Comparison of ENCODE assay signal across 7 cellular contexts in genomic region chr14:69460093-69460701, GRCh38. TPM values are rescaled to one million over a fixed set of nuclear protein-coding genes. Genes with fewer than 3 reads are reported as not detected.
DNase-seq lines count a peak whose midpoint lies in the region; ATAC-seq, FAIRE-seq and TF ChIP-seq lines count a peak whose summit lies in the region.

No MANE protein-coding gene starts in this region.

- H3K27ac ChIP-seq in adrenal gland (no peak overlapping the region), heart right ventricle (no peak overlapping the region)

- peak; percentile 92 for FAIRE-seq in GM12892 (lab: Jason Lieb, UNC)

- H3K4me1 ChIP-seq in adrenal gland (replicated peaks in 1 of 2): peaks cover 0 to 3% of the 10 kb centered on the region in 2 donors
- H3K4me1 ChIP-seq in heart right ventricle: peaks cover 0 to 8% (median 0%) of the 10 kb centered on the region in 9 donors

- TF ChIP-seq CTCF in adrenal gland (IDR thresholded peaks at IDR 0.05): peak; percentile 58 to 96 (median 93)
- TF ChIP-seq CTCF in heart right ventricle (IDR thresholded peaks at IDR 0.05): peak in 8 of 9 donors; percentile 63 to 83 (median 79)
- peak; percentile 85 for TF ChIP-seq CTCF in retinal pigment epithelial cell (conservative IDR thresholded peaks at IDR 0.05; ENCODE audit: low read depth, low read length)

- H3K4me3 ChIP-seq in adrenal gland (no peak overlapping the region), heart right ventricle (no peak overlapping the region), retinal pigment epithelial cell (ENCODE audit: low read length) (no peak overlapping the region)

- no peaks in the 10 kb centered on the region for H3K9me3 ChIP-seq in adrenal gland (replicated peaks in 1 of 3)
- H3K9me3 ChIP-seq in heart right ventricle: no peaks in the 10 kb centered on the region

- H3K36me3 ChIP-seq in adrenal gland (replicated peaks in 1 of 2) (peaks cover 0 to 25% of the 10 kb centered on the region in 2 donors), heart right ventricle (peaks cover 0 to 67% (median 20%) of the 10 kb centered on the region in 9 donors)

- TF ChIP-seq POLR2A in GM12892 (IDR thresholded peaks at IDR 0.05; ENCODE audit: low read depth, low read length): no peak
- no peak for TF ChIP-seq POLR2A in adrenal gland (IDR thresholded peaks at IDR 0.05)

- ATAC-seq in heart right ventricle (peak; percentile 73 to 92 (median 85)), GM21825 (IDR thresholded peaks at IDR 0.05; ENCODE audit: unreplicated experiment) (no peak)

- H3K27me3 ChIP-seq in adrenal gland: no peaks in the 10 kb centered on the region
- H3K27me3 ChIP-seq in heart right ventricle: no peaks in the 10 kb centered on the region

- intact Hi-C loops in adrenal gland (cut with DNase I): loop anchor here (2.0 to 5.0 kb wide), 2 partner anchors 217 to 218 kb away; no protein-coding TSS in a partner anchor
- intact Hi-C loops in heart right ventricle (cut with DNase I): loop anchor here in 9 of 10 donors (1.0 to 10.0 kb wide), 7 partner anchors 203 to 335 kb away; no protein-coding TSS in a partner anchor

- DNase-seq in GM12892 (ENCODE audit: insufficient read length) (peak; percentile 19), NCI-H1092 (lab: John Stamatoyannopoulos, UW) (peak; percentile 53), SKM-1 (lab: John Stamatoyannopoulos, UW; ENCODE audit: unreplicated experiment) (peak; percentile 6), adrenal gland (peak; percentile 66 to 93 (median 79)), heart right ventricle (peak in 1 of 2 donors; percentile 72), retinal pigment epithelial cell (ENCODE audit: low read depth) (peak; percentile 43)

- 23 to 26% (median 24%) methylated on average over 4 of the region's 4 CpGs for WGBS in adrenal gland, 4 donors
- 26 to 29% methylated on average over 4 of the region's 4 CpGs for WGBS in heart right ventricle, 2 donors

RNA-seq across cellular contexts. Expression of gene PLEKHD1, which starts 24.3 kb away (rescaled TPM):
- polyA plus RNA-seq in GM12892 (2012; ENCODE audit: missing spikeins): not detected
- under 1 TPM in 5 of 8 donors, not detected in 3; 0.06 to 0.25 (median 0.13) TPM for total RNA-seq in adrenal gland
- polyA plus RNA-seq in adrenal gland: under 1 TPM; 0.04 to 0.20 (median 0.16) TPM
- total RNA-seq in heart right ventricle: under 1 TPM in 8 of 10 donors, not detected in 2; 0.05 to 0.23 (median 0.16) TPM
- under 1 TPM; 0.01 to 0.15 TPM for polyA plus RNA-seq in heart right ventricle
